Comparison of ENCODE assay signal across 17 cellular contexts in genomic region chr13:33180009-33180804, GRCh38.
DNase-seq lines count a peak whose midpoint lies in the region; ATAC-seq and TF ChIP-seq lines count a peak whose summit lies in the region.
"Had no signal": no experiment of that assay in that cellular context is flagged by ENCODE, and none has a peak within 500 bp of the region (broad histone marks: within the 10 kb centered on the region; RNA-seq: fewer than 3 reads in every experiment).

No MANE protein-coding gene starts in this region.

- H3K4me3 ChIP-seq in breast epithelium (no peak overlapping the region), vagina (no peak overlapping the region)
- H3K4me3 ChIP-seq: upper lobe of right lung had no signal

- H3K36me3 ChIP-seq in breast epithelium (no peaks in the 10 kb centered on the region), vagina (no peaks in the 10 kb centered on the region)
- H3K36me3 ChIP-seq: upper lobe of right lung had no signal

- intact Hi-C loops in MCF 10A (cut with micrococcal nuclease) = no loop called here
- intact Hi-C loops in breast epithelium (cut with DNase I; ENCODE audit: low total_unique reads) = no loop called here
- intact Hi-C loops in left colon (cut with DNase I, micrococcal nuclease) = no loop called here
- intact Hi-C loops in vagina (cut with DNase I) = no loop called here

- POLR2A ChIA-PET in MCF 10A (lab: Yijun Ruan, JAX) = interaction anchor here (1.0 kb wide), 1 partner anchor 11 kb away, joined by 3 read pairs; no protein-coding TSS in a partner anchor

- H3K4me1 Mint-ChIP-seq in MCF 10A (ENCODE audit: insufficient read depth, unreplicated experiment) (peaks cover 24% of the 10 kb centered on the region), chondrocyte (ENCODE audit: low read depth) (peaks cover 90% of the 10 kb centered on the region)
- H3K4me1 Mint-ChIP-seq: activated naive CD4-positive, alpha-beta T cell treated with anti-CD3 and anti-CD28 coated beads, Interleukin-2, amount 10 ng/mL, durations not matched to agents 7 days and 5 days had no signal

- H3K36me3 Mint-ChIP-seq in MCF 10A (ENCODE audit: insufficient read depth, unreplicated experiment) (peaks cover 58% of the 10 kb centered on the region), chondrocyte (ENCODE audit: low read depth) (peaks cover 3% of the 10 kb centered on the region)
- H3K36me3 Mint-ChIP-seq: activated naive CD4-positive, alpha-beta T cell treated with anti-CD3 and anti-CD28 coated beads, Interleukin-2, amount 10 ng/mL, durations not matched to agents 7 days and 5 days had no signal

- BruUV-seq in MCF 10A (replicated peaks; lab: Mats Ljungman, UMichigan) = no TSS peak

- H3K4me3 Mint-ChIP-seq in MCF 10A (ENCODE audit: unreplicated experiment) = no peak overlapping the region
- no peak overlapping the region for H3K4me3 Mint-ChIP-seq in chondrocyte (ENCODE audit: unreplicated experiment)
- H3K4me3 Mint-ChIP-seq: activated naive CD4-positive, alpha-beta T cell treated with anti-CD3 and anti-CD28 coated beads, Interleukin-2, amount 10 ng/mL, durations not matched to agents 7 days and 5 days; nephron progenitor cell; stimulated activated naive CD8-positive, alpha-beta T cell treated with anti-CD3 and anti-CD28 coated beads, Interleukin-15, Interleukin-2, amounts not matched to agents 100 ng/mL and 50 ng/mL, for 24 hours had no signal

- peak; percentile 48 for ATAC-seq in left colon
- no peak for ATAC-seq in GM19324 (IDR thresholded peaks at IDR 0.05; ENCODE audit: low FRiP score, unreplicated experiment)
- ATAC-seq: SK-N-SH treated with all-trans-retinoic acid at 6 μM for 48 hours, upper lobe of right lung had no signal

- H3K9me3 Mint-ChIP-seq in MCF 10A (ENCODE audit: unreplicated experiment) (no peaks in the 10 kb centered on the region), chondrocyte (ENCODE audit: low read depth) (peaks cover 3% of the 10 kb centered on the region)
- H3K9me3 Mint-ChIP-seq: activated naive CD4-positive, alpha-beta T cell treated with anti-CD3 and anti-CD28 coated beads, Interleukin-2, amount 10 ng/mL, durations not matched to agents 7 days and 5 days; nephron progenitor cell; stimulated activated naive CD8-positive, alpha-beta T cell treated with anti-CD3 and anti-CD28 coated beads, Interleukin-15, Interleukin-2, amounts not matched to agents 100 ng/mL and 50 ng/mL, for 24 hours had no signal

- TF ChIP-seq CTCF in MCF 10A (IDR thresholded peaks at IDR 0.05; ENCODE audit: unreplicated experiment) (no peak), breast epithelium (IDR thresholded peaks at IDR 0.05) (no peak), chondrocyte (IDR thresholded peaks at IDR 0.05) (no peak), vagina (IDR thresholded peaks at IDR 0.05) (no peak), GM13976 (IDR thresholded peaks at IDR 0.05; ENCODE audit: borderline replicate concordance, control extremely low read depth, extremely low read depth, insufficient read depth, missing control alignments) (no peak)

- H3K27ac ChIP-seq in breast epithelium = peak overlapping the region in 1 of 2 donors; percentile 40
- peak overlapping the region; percentile 21 for H3K27ac ChIP-seq in vagina
- H3K27ac ChIP-seq: brain microvascular endothelial cell, upper lobe of right lung had no signal

- H3K27me3 Mint-ChIP-seq in MCF 10A (ENCODE audit: insufficient read depth, unreplicated experiment) = no peaks in the 10 kb centered on the region
- no peaks in the 10 kb centered on the region for H3K27me3 Mint-ChIP-seq in chondrocyte (ENCODE audit: low read depth)

- in situ Hi-C loops in GM13976 (cut with MboI; ENCODE audit: low sequenced_read_pairs, unreplicated experiment) = no loop called here

- H3K27me3 ChIP-seq in breast epithelium (no peaks in the 10 kb centered on the region), vagina (no peaks in the 10 kb centered on the region)
- H3K27me3 ChIP-seq: brain microvascular endothelial cell, upper lobe of right lung had no signal

- no peaks in the 10 kb centered on the region for H3K9me3 ChIP-seq in breast epithelium
- no peaks in the 10 kb centered on the region for H3K9me3 ChIP-seq in vagina
- H3K9me3 ChIP-seq: upper lobe of right lung had no signal

- H3K4me1 ChIP-seq in breast epithelium (no peaks in the 10 kb centered on the region), vagina (peaks cover 48% of the 10 kb centered on the region)
- H3K4me1 ChIP-seq: upper lobe of right lung had no signal

- DNase-seq in MCF 10A (ENCODE audit: unreplicated experiment) (no peak), breast epithelium (ENCODE audit: low spot score in 2 of 2) (no peak), chondrocyte (ENCODE audit: low spot score) (no peak), left colon (no peak), vagina (ENCODE audit: extremely low spot score in 2 of 2) (no peak), cerebellum (ENCODE audit: low spot score) (no peak), GM13976 (ENCODE audit: low spot score) (no peak)
- DNase-seq: activated CD4-positive, alpha-beta T cell treated with anti-CD3 and anti-CD28 coated beads, Interleukin-2, amount 50 U/mL, for 1 hour; activated naive CD4-positive, alpha-beta T cell treated with anti-CD3 and anti-CD28 coated beads, Interleukin-2, amount 10 ng/mL, durations not matched to agents 7 days and 5 days; brain microvascular endothelial cell; mammary epithelial cell; NCI-H1105 treated with DMSO at 0.1 percent for 48 hours; nephron progenitor cell; upper lobe of right lung had no signal

- H3K27ac Mint-ChIP-seq in MCF 10A (ENCODE audit: low read depth, unreplicated experiment) (peak overlapping the region; percentile 26), chondrocyte (ENCODE audit: unreplicated experiment) (peak overlapping the region; percentile 84)
- H3K27ac Mint-ChIP-seq: activated naive CD4-positive, alpha-beta T cell treated with anti-CD3 and anti-CD28 coated beads, Interleukin-2, amount 10 ng/mL, durations not matched to agents 7 days and 5 days; nephron progenitor cell; stimulated activated naive CD8-positive, alpha-beta T cell treated with anti-CD3 and anti-CD28 coated beads, Interleukin-15, Interleukin-2, amounts not matched to agents 100 ng/mL and 50 ng/mL, for 24 hours had no signal

- TF ChIP-seq POLR2A in breast epithelium (IDR thresholded peaks at IDR 0.05) (no peak), vagina (IDR thresholded peaks at IDR 0.05) (no peak)

- CTCF ChIA-PET in MCF 10A (lab: Yijun Ruan, JAX) = interaction anchor here (0.6 kb wide), 1 partner anchor 141 kb away, joined by 5 read pairs; no protein-coding TSS in a partner anchor
